Comparison of ENCODE assay signal across 15 cellular contexts in the genomic region with DNA sequence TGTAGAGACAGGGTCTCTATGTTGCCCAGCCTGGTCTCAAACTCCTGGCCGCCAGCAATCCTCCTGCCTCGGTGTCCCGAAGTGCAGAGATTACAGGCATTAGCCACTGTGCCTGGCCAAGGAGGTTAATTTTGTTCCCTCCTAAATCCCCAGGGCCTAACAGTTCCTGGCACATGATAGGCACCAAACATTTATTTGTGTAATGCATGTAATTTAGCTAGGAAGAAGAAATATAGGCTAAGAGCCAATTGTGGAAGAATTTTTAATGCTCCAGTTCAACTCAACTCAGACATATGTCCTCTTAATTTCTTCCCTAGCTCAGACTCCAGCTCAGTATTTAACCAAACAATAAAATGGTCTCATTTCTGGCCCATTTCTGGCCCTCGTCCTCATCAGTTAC.
"Had no signal": no experiment of that assay in that cellular context is flagged by ENCODE, and none has a peak within 500 bp of the region (broad histone marks: within the 10 kb centered on the region; RNA-seq: fewer than 3 reads in every experiment).

No MANE protein-coding gene starts in this region.

- H3K36me3 ChIP-seq: heart left ventricle had no signal

- H3K4me3 ChIP-seq: heart left ventricle, psoas muscle had no signal

- H3K27ac ChIP-seq: heart left ventricle, psoas muscle had no signal

- H3K27me3 Mint-ChIP-seq: stimulated activated naive CD8-positive, alpha-beta T cell treated with anti-CD3 and anti-CD28 coated beads, Interleukin-15, Interleukin-2, amounts not matched to agents 100 ng/mL and 50 ng/mL, for 24 hours had no signal

- H3K9me3 ChIP-seq: heart left ventricle, psoas muscle had no signal

- H3K9me3 Mint-ChIP-seq: nephron; stimulated activated naive CD8-positive, alpha-beta T cell treated with anti-CD3 and anti-CD28 coated beads, Interleukin-15, Interleukin-2, amounts not matched to agents 100 ng/mL and 50 ng/mL, for 24 hours had no signal

- DNase-seq: activated CD4-positive, alpha-beta T cell treated with anti-CD3 and anti-CD28 coated beads for 1 hour; activated CD8-positive, alpha-beta memory T cell treated with anti-CD3 and anti-CD28 coated beads for 24 hours; effector CD4-positive, alpha-beta T cell; heart left ventricle; psoas muscle; stimulated activated CD4-positive, alpha-beta T cell treated with anti-CD3 and anti-CD28 coated beads, Interleukin-12 subunit alpha, Interleukin-12 subunit beta, amount 100 ng/mL, for 4 hours; stimulated activated CD4-positive, alpha-beta T cell treated with anti-CD3 and anti-CD28 coated beads, Interleukin-2, amount 100 ng/mL, for 48 hours; SW 1271 had no signal

- H3K27me3 ChIP-seq: heart left ventricle had no signal

- H3K4me3 Mint-ChIP-seq: nephron; stimulated activated naive CD8-positive, alpha-beta T cell treated with anti-CD3 and anti-CD28 coated beads, Interleukin-15, Interleukin-2, amounts not matched to agents 100 ng/mL and 50 ng/mL, for 24 hours had no signal

- FAIRE-seq: colon, frontal cortex, islet of Langerhans had no signal

- ATAC-seq: activated naive CD4-positive, alpha-beta T cell treated with anti-CD3 and anti-CD28 coated beads, Interleukin-2, amount 50 U/mL, for 72 hours; heart left ventricle; psoas muscle; sciatic nerve had no signal

- H3K27ac Mint-ChIP-seq: activated naive CD4-positive, alpha-beta T cell treated with anti-CD3 and anti-CD28 coated beads, Interleukin-2, amount 50 U/mL, for 72 hours; nephron; stimulated activated naive CD8-positive, alpha-beta T cell treated with anti-CD3 and anti-CD28 coated beads, Interleukin-15, Interleukin-2, amounts not matched to agents 100 ng/mL and 50 ng/mL, for 24 hours had no signal
